ENCODE assay signal across 11 cellular contexts in genomic region chr20:20549267-20549612, GRCh38.
DNase-seq lines count a peak whose midpoint lies in the region; ATAC-seq and TF ChIP-seq lines count a peak whose summit lies in the region.
"Had no signal": no experiment of that assay in that cellular context is flagged by ENCODE, and none has a peak within 500 bp of the region (broad histone marks: within the 10 kb centered on the region; RNA-seq: fewer than 3 reads in every experiment).

No MANE protein-coding gene starts in this region.

- no peak for TF ChIP-seq CTCF in GM13977 (IDR thresholded peaks at IDR 0.05; ENCODE audit: extremely low read depth, insufficient read depth, missing control alignments)

- ATAC-seq in left lobe of liver, result peak; percentile 36
- ATAC-seq: effector memory CD8-positive, alpha-beta T cell had no signal

- DNase-seq in Daoy (ENCODE audit: low read depth), result peak; percentile 7
- peak; percentile 30 for DNase-seq in LHCN-M2 (ENCODE audit: low read depth)
- DNase-seq in SHP77 treated with DMSO at 0.1 percent for 48 hours (lab: John Stamatoyannopoulos, UW), result peak; percentile 82
- DNase-seq in left lobe of liver (ENCODE audit: low spot score), result no peak
- no peak for DNase-seq in NCI-H2227 treated with DMSO at 0.1 percent for 48 hours (lab: John Stamatoyannopoulos, UW)
- no peak for DNase-seq in stimulated activated CD4-positive, alpha-beta T cell treated with anti-CD3 and anti-CD28 coated beads, Interleukin-4, amount 100 ng/mL, for 24 hours
- DNase-seq in GM13977 (ENCODE audit: low spot score), result no peak
- no peak for DNase-seq in ecto neural progenitor cell (ENCODE audit: low spot score)
- DNase-seq: activated CD8-positive, alpha-beta memory T cell treated with anti-CD3 and anti-CD28 coated beads for 24 hours; DND-41; effector memory CD8-positive, alpha-beta T cell had no signal

- in situ Hi-C loops in GM13977 (cut with MboI; ENCODE audit: low pct_unique_long_range_greater_than_20kb, low sequenced_read_pairs, unreplicated experiment), result no loop called here

Comparison
In these comparisons a context has a peak if more than half of its experiments do, and no peak if none do; other contexts are left out.
1. DNase-seq: peak in Daoy (single experiment), LHCN-M2 (single experiment) and SHP77 treated with DMSO at 0.1 percent for 48 hours (single experiment); none in left lobe of liver (single experiment), NCI-H2227 treated with DMSO at 0.1 percent for 48 hours (single experiment), stimulated activated CD4-positive, alpha-beta T cell treated with anti-CD3 and anti-CD28 coated beads, Interleukin-4, amount 100 ng/mL, for 24 hours (single experiment), GM13977 (single experiment) and ecto neural progenitor cell (single experiment).